ENCODE assay signal across 1 cellular context in the genomic region with DNA sequence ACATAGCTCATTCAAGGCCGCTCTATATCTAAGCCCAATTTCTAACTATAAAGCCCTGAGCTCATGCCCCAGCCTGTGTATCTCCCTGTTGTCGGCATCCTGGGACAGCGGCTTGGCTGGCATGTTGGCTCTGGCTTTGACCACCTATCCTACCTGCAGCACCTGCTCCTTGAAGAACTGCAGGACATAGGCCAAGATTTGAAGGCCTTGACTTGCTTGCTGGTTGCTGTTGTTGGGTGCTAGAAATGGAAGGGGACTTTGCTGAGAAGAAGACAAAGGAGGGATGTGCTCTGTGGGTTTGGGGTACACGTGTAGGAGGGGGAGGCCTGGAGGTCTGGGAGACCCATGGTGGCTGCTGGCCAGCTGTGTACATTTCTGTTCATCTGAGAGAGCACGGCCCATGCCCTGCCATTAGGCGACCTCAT.
TF ChIP-seq lines count a peak whose summit lies in the region.

No MANE protein-coding gene starts in this region.

TF ChIP-seq in H1, 55 proteins besides CTCF, POLR2A, EP300 and RAD21:
- TF ChIP-seq POLR2AphosphoS5 (IDR thresholded peaks at IDR 0.05; ENCODE audit: low read depth, low read length) = no peak
- no peak for TF ChIP-seq SAP30 (IDR thresholded peaks at IDR 0.05; ENCODE audit: insufficient read depth, insufficient replicate concordance, low read length)
- TF ChIP-seq TBP (IDR thresholded peaks at IDR 0.05; ENCODE audit: low read depth, low read length) = no peak
- no peak for TF ChIP-seq TAF1 (IDR thresholded peaks at IDR 0.05; ENCODE audit: low read depth, low read length)
- TF ChIP-seq YY1 (IDR thresholded peaks at IDR 0.05; ENCODE audit: low read depth, low read length) = no peak
- no peak for TF ChIP-seq GABPA (IDR thresholded peaks at IDR 0.05; ENCODE audit: borderline replicate concordance, insufficient read depth, low read length)
- no peak for TF ChIP-seq CHD2 (IDR thresholded peaks at IDR 0.05; ENCODE audit: low read length)
- TF ChIP-seq SIRT6 (IDR thresholded peaks at IDR 0.05; ENCODE audit: low read length) = no peak
- no peak for TF ChIP-seq RBBP5 (IDR thresholded peaks at IDR 0.05; ENCODE audit: borderline replicate concordance, low read depth, low read length)
- no peak for TF ChIP-seq EGR1 (IDR thresholded peaks at IDR 0.05; ENCODE audit: borderline replicate concordance, low read depth, low read length)
- TF ChIP-seq MAX (IDR thresholded peaks at IDR 0.05) = no peak
- no peak for TF ChIP-seq SRF (IDR thresholded peaks at IDR 0.05; ENCODE audit: low read depth, low read length)
